ENCODE assay signal across 1 cellular context in genomic region chr14:50116221-50116956, GRCh38.
A peak's percentile ranks its signal among the peaks of the same experiment; 100 is the strongest.
TF ChIP-seq lines count a peak whose summit lies in the region.

Gene VCPKMT, minus strand, starts transcription at chr14:50116572. Its CDS starts 20 bp downstream, at chr14:50116552.

TF ChIP-seq in HepG2, 621 proteins besides CTCF, POLR2A, EP300 and RAD21 (continued from another document and continues in another):
- TF ChIP-seq HOXA7 (CRISPR knock-in tag; IDR thresholded peaks at IDR 0.05) (no peak), ZNF136 (CRISPR knock-in tag; IDR thresholded peaks at IDR 0.05; ENCODE audit: low read depth) (0 out of 2 replicates have a peak, but pooled peaks have one; percentile 18), ZNF44 (CRISPR knock-in tag; IDR thresholded peaks at IDR 0.05) (no peak; the same call in 1 of the 2 replicates), DNMT3B (CRISPR knock-in tag; conservative IDR thresholded peaks at IDR 0.05) (no peak), SMC3 (IDR thresholded peaks at IDR 0.05; ENCODE audit: low read length) (no peak), MIER3 (CRISPR knock-in tag; IDR thresholded peaks at IDR 0.05; ENCODE audit: borderline replicate concordance) (peak; percentile 65; the same call in 1 of the 2 replicates), JUN (CRISPR knock-in tag; IDR thresholded peaks at IDR 0.05) (peak; percentile 53; the same call in 1 of the 2 replicates), IRF2 (CRISPR knock-in tag; IDR thresholded peaks at IDR 0.05) (peak; percentile 90), ZNF652 (CRISPR knock-in tag; IDR thresholded peaks at IDR 0.05; ENCODE audit: borderline replicate concordance, low read depth) (no peak), HNF1B (CRISPR knock-in tag; IDR thresholded peaks at IDR 0.05) (peak; percentile 76; the same call in 1 of the 2 replicates), GFI1 (CRISPR knock-in tag; IDR thresholded peaks at IDR 0.05; ENCODE audit: borderline replicate concordance) (0 out of 2 replicates have a peak, but pooled peaks have one; percentile 34), BORCS8-MEF2B (CRISPR knock-in tag; IDR thresholded peaks at IDR 0.05) (peak; percentile 92; the same call in 1 of the 2 replicates), TRAFD1 (CRISPR knock-in tag; IDR thresholded peaks at IDR 0.05; ENCODE audit: borderline replicate concordance) (no peak), ZNF224 (CRISPR knock-in tag; IDR thresholded peaks at IDR 0.05) (no peak), FOXM1 (CRISPR knock-in tag; IDR thresholded peaks at IDR 0.05) (no peak), RELA (CRISPR knock-in tag; IDR thresholded peaks at IDR 0.05) (0 out of 2 replicates have a peak, but pooled peaks have one; percentile 46), CEBPZ (IDR thresholded peaks at IDR 0.05; ENCODE audit: low read length) (no peak), MED8 (CRISPR knock-in tag; IDR thresholded peaks at IDR 0.05; ENCODE audit: insufficient replicate concordance) (no peak), PRMT3 (CRISPR knock-in tag; IDR thresholded peaks at IDR 0.05; ENCODE audit: borderline replicate concordance, low read depth) (no peak), BCL3 (CRISPR knock-in tag; IDR thresholded peaks at IDR 0.05) (0 out of 2 replicates have a peak, but pooled peaks have one; percentile 52), PBX3 (CRISPR knock-in tag; IDR thresholded peaks at IDR 0.05; ENCODE audit: borderline replicate concordance) (no peak), KDM3A (CRISPR knock-in tag; IDR thresholded peaks at IDR 0.05; ENCODE audit: low read depth) (peak; percentile 83; the same call in 1 of the 2 replicates), ATF2 (CRISPR knock-in tag; IDR thresholded peaks at IDR 0.05) (peak; percentile 66; the same call in 1 of the 2 replicates), HNF4A (CRISPR knock-in tag; IDR thresholded peaks at IDR 0.05) (no peak), RCOR2 (CRISPR knock-in tag; IDR thresholded peaks at IDR 0.05) (no peak), ZFP1 (CRISPR knock-in tag; IDR thresholded peaks at IDR 0.05) (no peak), ZNF468 (CRISPR knock-in tag; IDR thresholded peaks at IDR 0.05) (no peak), EED (CRISPR knock-in tag; IDR thresholded peaks at IDR 0.05) (peak; percentile 48; the same call in 1 of the 2 replicates), THRA (CRISPR knock-in tag; IDR thresholded peaks at IDR 0.05; ENCODE audit: borderline replicate concordance) (peak; percentile 46; the same call in 1 of the 2 replicates), RFX5 (IDR thresholded peaks at IDR 0.05; ENCODE audit: low read depth, low read length) (no peak), NFRKB (IDR thresholded peaks at IDR 0.05) (no peak), THAP7 (CRISPR knock-in tag; IDR thresholded peaks at IDR 0.05) (0 out of 2 replicates have a peak, but pooled peaks have one; percentile 42), ZNF264 (CRISPR knock-in tag; IDR thresholded peaks at IDR 0.05) (no peak), PATZ1 (CRISPR knock-in tag; IDR thresholded peaks at IDR 0.05) (peak; percentile 88), ZMAT5 (CRISPR knock-in tag; IDR thresholded peaks at IDR 0.05; ENCODE audit: borderline replicate concordance, low read depth) (no peak), NCOA1 (CRISPR knock-in tag; IDR thresholded peaks at IDR 0.05) (no peak), ATF7 (IDR thresholded peaks at IDR 0.05) (no peak), ATF7 (CRISPR knock-in tag; IDR thresholded peaks at IDR 0.05) (no peak), ZNF503 (CRISPR knock-in tag; IDR thresholded peaks at IDR 0.05) (peak; percentile 53), ZNF383 (CRISPR knock-in tag; IDR thresholded peaks at IDR 0.05; ENCODE audit: borderline replicate concordance) (no peak), KDM5B (CRISPR knock-in tag; IDR thresholded peaks at IDR 0.05; ENCODE audit: borderline replicate concordance) (peak; percentile 82; the same call in 1 of the 2 replicates), SRY (CRISPR knock-in tag; IDR thresholded peaks at IDR 0.05) (0 out of 2 replicates have a peak, but pooled peaks have one; percentile 64)
